In the genomic region with DNA sequence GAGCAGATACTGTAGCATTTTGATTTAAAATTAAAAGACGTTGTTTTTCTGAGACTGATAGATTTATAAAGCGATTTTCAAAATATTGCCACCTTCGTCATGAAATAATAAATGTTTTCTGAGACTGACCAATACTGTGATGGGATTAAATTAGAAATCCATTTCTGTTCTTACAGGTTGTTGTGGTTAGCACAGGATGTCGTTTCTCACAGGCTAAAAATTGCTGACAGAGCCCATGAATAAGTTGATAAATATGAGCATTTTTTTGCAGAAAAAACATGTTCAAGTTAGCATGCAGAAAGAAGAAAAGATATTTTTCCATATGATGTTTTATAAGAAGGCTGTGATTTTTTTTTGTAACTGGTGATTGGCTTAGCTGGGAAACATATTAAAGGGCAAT, we compare ENCODE assay signal across 24 cellular contexts.
DNase-seq lines count a peak whose midpoint lies in the region; ATAC-seq, FAIRE-seq and TF ChIP-seq lines count a peak whose summit lies in the region.
"Had no signal": no experiment of that assay in that cellular context is flagged by ENCODE, and none has a peak within 500 bp of the region (broad histone marks: within the 10 kb centered on the region; RNA-seq: fewer than 3 reads in every experiment).

No MANE protein-coding gene starts in this region.

- H2AFZ ChIP-seq in MM.1S (ENCODE audit: low read length) (0 out of 2 replicates have a peak overlapping the region, but pooled peaks have one; percentile 0), GM12878 (ENCODE audit: control insufficient read depth, low read depth, low read length) (no peak overlapping the region)

- peaks cover 7 to 28% (median 21%) of the 10 kb centered on the region in 10 experiments for H3K4me1 ChIP-seq in BLaER1 treated with 17β-estradiol and CSF1 and Interleukin-3, amounts not matched to agents 10 nM and 100 nM
- H3K4me1 ChIP-seq in MM.1S (ENCODE audit: low read length) (peaks cover 29% of the 10 kb centered on the region), GM12878 (ENCODE audit: control insufficient read depth, insufficient read depth, low read length) (no peaks in the 10 kb centered on the region)
- H3K4me1 ChIP-seq: BE2C had no signal

- no peak for TF ChIP-seq RAD21 in GM12878 (IDR thresholded peaks at IDR 0.05; ENCODE audit: insufficient read depth, low read depth, low read length)

- H3K27ac ChIP-seq in BLaER1 treated with 17β-estradiol and CSF1 and Interleukin-3, amounts not matched to agents 10 nM and 100 nM: no peak overlapping the region
- H3K27ac ChIP-seq in MM.1S (ENCODE audit: low read length) (peak overlapping the region; percentile 30; the same call in 1 of the 2 replicates), GM12878 (ENCODE audit: control insufficient read depth, insufficient read depth) (no peak overlapping the region)

- peak; percentile 76 for DNase-seq in MM.1S
- no peak for DNase-seq in GM12878 (ENCODE audit: low read depth, low spot score)
- DNase-seq in GM19240 (ENCODE audit: insufficient read length, low spot score): no peak
- no peak for DNase-seq in stimulated activated naive CD8-positive, alpha-beta T cell treated with anti-CD3 and anti-CD28 coated beads, Interleukin-15, amount 100 ng/mL, for 72 hours
- DNase-seq: 8988T; ACHN; BE2C; C1 segment of cervical spinal cord; CD4-positive, alpha-beta memory T cell; CD4-positive, CD25-positive, alpha-beta regulatory T cell; CD8-positive, alpha-beta memory T cell; COR-L47; DMS 273 treated with DMSO at 0.1 percent for 48 hours; DMS153; DMS53; DMS79; DND-41; GF-D8 had no signal

- peaks cover 4% of the 10 kb centered on the region; the same call in 1 of the 2 replicates for H3F3A ChIP-seq in MM.1S (ENCODE audit: insufficient read depth, low read length)

- RAD21 ChIA-PET in GM12878 (lab: Charles Lee; ENCODE audit: unreplicated experiment): no interaction called here

- no peaks in the 10 kb centered on the region for H3K27me3 Mint-ChIP-seq in stimulated activated naive CD8-positive, alpha-beta T cell treated with anti-CD3 and anti-CD28 coated beads, Interleukin-15, amount 100 ng/mL, for 72 hours
- H3K27me3 Mint-ChIP-seq: CD4-positive, alpha-beta memory T cell; CD4-positive, CD25-positive, alpha-beta regulatory T cell had no signal

- no peak overlapping the region; a peak in 1 of 22 replicates for H3K9ac ChIP-seq in BLaER1 treated with 17β-estradiol and CSF1 and Interleukin-3, amounts not matched to agents 10 nM and 100 nM
- no peak overlapping the region for H3K9ac ChIP-seq in MM.1S (ENCODE audit: low read length)
- no peak overlapping the region for H3K9ac ChIP-seq in GM12878 (ENCODE audit: control insufficient read depth, insufficient read depth, low read length)

- no peaks in the 10 kb centered on the region for H3K27me3 ChIP-seq in BLaER1 treated with 17β-estradiol and CSF1 and Interleukin-3, amounts not matched to agents 10 nM and 100 nM
- H3K27me3 ChIP-seq in MM.1S (replicated peaks; ENCODE audit: insufficient read depth, low read length): no peaks in the 10 kb centered on the region
- no peaks in the 10 kb centered on the region for H3K27me3 ChIP-seq in GM12878 (replicated peaks in 1 of 2; ENCODE audit: control insufficient read depth in 2 of 2, insufficient read depth in 2 of 2, low read length in 1 of 2)
- H3K27me3 ChIP-seq: BE2C had no signal

- no peaks in the 10 kb centered on the region for H4K20me1 ChIP-seq in BLaER1 treated with 17β-estradiol and CSF1 and Interleukin-3, amounts not matched to agents 10 nM and 100 nM
- no peaks in the 10 kb centered on the region for H4K20me1 ChIP-seq in MM.1S (ENCODE audit: insufficient read depth, low read length)
- no peaks in the 10 kb centered on the region for H4K20me1 ChIP-seq in GM12878 (ENCODE audit: control insufficient read depth, insufficient read depth)

- no peaks in the 10 kb centered on the region for H3K9me3 ChIP-seq in BLaER1 treated with 17β-estradiol and CSF1 and Interleukin-3, amounts not matched to agents 10 nM and 100 nM (replicated peaks in 1 of 11)
- H3K9me3 ChIP-seq in MM.1S (replicated peaks; ENCODE audit: insufficient read depth, low read length) (no peaks in the 10 kb centered on the region), GM12878 (replicated peaks; ENCODE audit: control insufficient read depth, insufficient read depth, low read length) (no peaks in the 10 kb centered on the region)
- H3K9me3 ChIP-seq: BE2C had no signal

- no peaks in the 10 kb centered on the region for H3K9me2 ChIP-seq in MM.1S (replicated peaks; ENCODE audit: insufficient read depth, low read length)

- in situ Hi-C loops in GM12878 (cut with MboI): no loop called here

- WGBS in GM12878 (ENCODE audit: insufficient coverage, insufficient replicate concordance, low lambda C conversion rate, missing lambda C conversion rate): 7% methylated on average over 4 of the region's 4 CpGs

- no peak overlapping the region for H3K4me3 Mint-ChIP-seq in stimulated activated naive CD8-positive, alpha-beta T cell treated with anti-CD3 and anti-CD28 coated beads, Interleukin-15, amount 100 ng/mL, for 72 hours
- H3K4me3 Mint-ChIP-seq: CD14-positive monocyte; CD4-positive, alpha-beta memory T cell; CD4-positive, CD25-positive, alpha-beta regulatory T cell; CD8-positive, alpha-beta memory T cell had no signal

- peak overlapping the region in 10 of 11 experiments; percentile 2 to 73 (median 56); a peak in 16 of 22 replicates for H3K4me2 ChIP-seq in BLaER1 treated with 17β-estradiol and CSF1 and Interleukin-3, amounts not matched to agents 10 nM and 100 nM
- H3K4me2 ChIP-seq in MM.1S (ENCODE audit: low read depth, low read length): peak overlapping the region; percentile 51
- no peak overlapping the region for H3K4me2 ChIP-seq in GM12878 (ENCODE audit: control insufficient read depth, insufficient read depth)

- no peaks in the 10 kb centered on the region for H3K36me3 ChIP-seq in BLaER1 treated with 17β-estradiol and CSF1 and Interleukin-3, amounts not matched to agents 10 nM and 100 nM
- no peaks in the 10 kb centered on the region for H3K36me3 ChIP-seq in MM.1S (replicated peaks; ENCODE audit: insufficient read depth, low read length)
- no peaks in the 10 kb centered on the region for H3K36me3 ChIP-seq in GM12878 (ENCODE audit: control insufficient read depth in 2 of 2, insufficient read depth in 2 of 2, low read length in 1 of 2)
- H3K36me3 ChIP-seq: BE2C had no signal

- H3K79me2 ChIP-seq in MM.1S (ENCODE audit: low read length): no peaks in the 10 kb centered on the region
- no peaks in the 10 kb centered on the region for H3K79me2 ChIP-seq in GM12878 (ENCODE audit: control insufficient read depth, insufficient read depth, low read length)

- H3K4me1 Mint-ChIP-seq in stimulated activated naive CD8-positive, alpha-beta T cell treated with anti-CD3 and anti-CD28 coated beads, Interleukin-15, amount 100 ng/mL, for 72 hours: no peaks in the 10 kb centered on the region
- H3K4me1 Mint-ChIP-seq: CD14-positive monocyte; CD4-positive, alpha-beta memory T cell; CD4-positive, CD25-positive, alpha-beta regulatory T cell; CD8-positive, alpha-beta memory T cell had no signal

- intact Hi-C loops in GM12878 (cut with micrococcal nuclease; ENCODE audit: unreplicated experiment): no loop called here

- 0 out of 3 replicates have a peak, but pooled peaks have one; percentile 26 for ATAC-seq in GM12878
- ATAC-seq in HG03280 (IDR thresholded peaks at IDR 0.05; ENCODE audit: unreplicated experiment): no peak
- no peak for ATAC-seq in stimulated activated naive CD8-positive, alpha-beta T cell treated with anti-CD3 and anti-CD28 coated beads, Interleukin-15, amount 100 ng/mL, for 72 hours

- no TSS peak for BruUV-seq in GM12878 (replicated peaks; lab: Mats Ljungman, UMichigan)

- H3K9me3 Mint-ChIP-seq in stimulated activated naive CD8-positive, alpha-beta T cell treated with anti-CD3 and anti-CD28 coated beads, Interleukin-15, amount 100 ng/mL, for 72 hours: no peaks in the 10 kb centered on the region
- H3K9me3 Mint-ChIP-seq: CD8-positive, alpha-beta memory T cell had no signal

- no peak overlapping the region for H3K27ac Mint-ChIP-seq in stimulated activated naive CD8-positive, alpha-beta T cell treated with anti-CD3 and anti-CD28 coated beads, Interleukin-15, amount 100 ng/mL, for 72 hours
- H3K27ac Mint-ChIP-seq: CD14-positive monocyte; CD4-positive, alpha-beta memory T cell; CD4-positive, CD25-positive, alpha-beta regulatory T cell had no signal

- TF ChIP-seq POLR2A in GM12878 (IDR thresholded peaks at IDR 0.05; ENCODE audit: low read depth, low read length): no peak

- no peak overlapping the region for H3K4me3 ChIP-seq in BLaER1 treated with 17β-estradiol and CSF1 and Interleukin-3, amounts not matched to agents 10 nM and 100 nM
- H3K4me3 ChIP-seq in MM.1S (ENCODE audit: low read length) (peak overlapping the region; percentile 17; the same call in 1 of the 2 replicates), GM12878 (no peak overlapping the region)

- TF ChIP-seq CTCF in MM.1S (IDR thresholded peaks at IDR 0.05; ENCODE audit: low read length): no peak
- no peak for TF ChIP-seq CTCF in GM12878 (IDR thresholded peaks at IDR 0.05 in 2 of 3, conservative IDR thresholded peaks at IDR 0.05 in 1 of 3; ENCODE audit: control insufficient read depth in 2 of 3, extremely low read depth in 1 of 3, insufficient read depth in 1 of 3, low read depth in 3 of 3, low read length in 3 of 3)

- CTCF ChIA-PET in GM12878 (lab: Yijun Ruan, JAX): no interaction called here

- TF ChIP-seq EP300 in GM12878 (IDR thresholded peaks at IDR 0.05; ENCODE audit: borderline replicate concordance in 1 of 2, control insufficient read depth in 1 of 2, low read depth in 2 of 2, low read length in 2 of 2): no peak

- no peak for FAIRE-seq in GM12878 (lab: Jason Lieb, UNC)
- FAIRE-seq: A204.1, GM12892, GM18507 had no signal

- SMC1A ChIA-PET in GM12878 (lab: Charles Lee; ENCODE audit: uncharacterized antibody, unreplicated experiment): interaction anchor here (0.8 kb wide), 1 partner anchor 103 kb away, joined by 3 read pairs; no protein-coding TSS in a partner anchor

- POLR2A ChIA-PET in GM12878 (lab: Charles Lee): no interaction called here

TF ChIP-seq in GM12878, 131 proteins besides CTCF, POLR2A, EP300 and RAD21 (continues in another document):
- TF ChIP-seq, protein P1, sequence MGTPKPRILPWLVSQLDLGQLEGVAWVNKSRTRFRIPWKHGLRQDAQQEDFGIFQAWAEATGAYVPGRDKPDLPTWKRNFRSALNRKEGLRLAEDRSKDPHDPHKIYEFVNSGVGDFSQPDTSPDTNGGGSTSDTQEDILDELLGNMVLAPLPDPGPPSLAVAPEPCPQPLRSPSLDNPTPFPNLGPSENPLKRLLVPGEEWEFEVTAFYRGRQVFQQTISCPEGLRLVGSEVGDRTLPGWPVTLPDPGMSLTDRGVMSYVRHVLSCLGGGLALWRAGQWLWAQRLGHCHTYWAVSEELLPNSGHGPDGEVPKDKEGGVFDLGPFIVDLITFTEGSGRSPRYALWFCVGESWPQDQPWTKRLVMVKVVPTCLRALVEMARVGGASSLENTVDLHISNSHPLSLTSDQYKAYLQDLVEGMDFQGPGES (IDR thresholded peaks at IDR 0.05): no peak
- TF ChIP-seq TCF3 (IDR thresholded peaks at IDR 0.05; ENCODE audit: borderline replicate concordance, insufficient read depth, low read depth, low read length): no peak
- TF ChIP-seq IRF4 (IDR thresholded peaks at IDR 0.05; ENCODE audit: low read depth, low read length): no peak
- no peak for TF ChIP-seq RB1 (IDR thresholded peaks at IDR 0.05; ENCODE audit: borderline replicate concordance)
- no peak for TF ChIP-seq SPI1 (IDR thresholded peaks at IDR 0.05; ENCODE audit: borderline replicate concordance, insufficient read depth, low read depth, low read length)
